10 cellular contexts compared by ENCODE assay signal in the genomic region with DNA sequence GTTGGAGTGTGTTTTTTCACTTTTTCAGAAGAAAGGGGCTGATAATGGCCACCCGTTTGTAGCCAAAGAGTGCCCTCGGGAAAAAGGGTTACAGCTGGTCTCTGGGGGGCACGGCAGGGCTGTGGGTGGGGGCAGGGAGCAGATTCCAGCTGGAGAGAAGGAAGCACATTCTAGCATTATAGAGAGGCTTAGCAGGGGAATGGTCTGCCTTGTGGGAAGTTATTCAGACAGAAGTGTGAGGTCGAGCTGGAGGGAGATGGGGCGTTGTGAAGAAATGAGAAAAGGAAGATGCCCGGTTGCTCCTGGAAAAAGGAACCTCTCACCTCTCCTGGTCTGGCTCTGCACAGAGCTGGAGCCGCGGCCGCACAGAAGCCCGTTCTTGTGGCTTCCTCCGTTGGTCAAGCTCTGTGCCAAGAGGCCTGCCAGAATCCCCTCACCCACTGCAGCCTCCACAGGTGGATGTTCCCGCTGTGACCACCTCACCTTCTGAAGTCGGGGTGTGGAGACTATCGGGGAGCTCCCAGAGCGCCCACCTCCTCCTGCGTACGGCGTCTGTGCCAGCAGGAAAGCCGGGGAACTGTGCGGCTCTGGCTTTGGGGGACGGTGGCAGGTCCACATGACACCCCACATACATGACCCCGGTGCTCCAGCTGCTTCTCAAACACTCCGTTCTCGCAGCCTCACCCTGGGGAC. TPM values are rescaled to one million over a fixed set of nuclear protein-coding genes. Genes with fewer than 3 reads are reported as not detected.
A peak's percentile ranks its signal among the peaks of the same experiment; 100 is the strongest.
DNase-seq lines count a peak whose midpoint lies in the region; ATAC-seq and TF ChIP-seq lines count a peak whose summit lies in the region.
"Had no signal": no experiment of that assay in that cellular context is flagged by ENCODE, and none has a peak within 500 bp of the region (broad histone marks: within the 10 kb centered on the region; RNA-seq: fewer than 3 reads in every experiment).

No MANE protein-coding gene starts in this region.

- intact Hi-C loops in psoas muscle (cut with DNase I), result loop anchor here in 1 of 2 donors (5.0 kb wide), 1 partner anchor 37 kb away; no protein-coding TSS in a partner anchor

- H3K27ac ChIP-seq in SK-N-MC (peak overlapping the region; percentile 61), psoas muscle (peak overlapping the region; percentile 50)

- no peaks in the 10 kb centered on the region for H3K36me3 ChIP-seq in SK-N-MC (ENCODE audit: insufficient read depth, low read length)
- H3K36me3 ChIP-seq in psoas muscle (ENCODE audit: insufficient read depth in 1 of 2, low read depth in 1 of 2), result no peaks in the 10 kb centered on the region

- peak overlapping the region; percentile 16 for H3K9ac ChIP-seq in SK-N-MC (ENCODE audit: insufficient read length)

- WGBS in psoas muscle, 3 donors, result 73 to 80% (median 79%) methylated on average over 24 of the region's 24 CpGs

- H3K9me3 ChIP-seq in SK-N-MC (ENCODE audit: low read depth, low read length) (no peaks in the 10 kb centered on the region), psoas muscle (no peaks in the 10 kb centered on the region)

- H3K4me1 ChIP-seq in psoas muscle, result peaks cover 23% of the 10 kb centered on the region

- ATAC-seq in psoas muscle (peak in 1 of 4 donors; percentile 5), GM21576 (IDR thresholded peaks at IDR 0.05; ENCODE audit: unreplicated experiment) (no peak)

- H3K4me3 ChIP-seq in SK-N-MC (peak overlapping the region; percentile 74), fibroblast of villous mesenchyme (ENCODE audit: low read depth, low read length) (peak overlapping the region; percentile 49), psoas muscle (peak overlapping the region; percentile 41)

- DNase-seq in GM03348 (ENCODE audit: low spot score), result peak; percentile 39
- no peak for DNase-seq in SK-N-MC (ENCODE audit: low read depth, low spot score)
- DNase-seq in fibroblast of villous mesenchyme (ENCODE audit: low read depth), result no peak
- no peak for DNase-seq in psoas muscle
- DNase-seq in activated CD4-positive, alpha-beta T cell treated with anti-CD3 and anti-CD28 coated beads, Interleukin-2, amount 50 U/mL, for 48 hours, result no peak
- no peak for DNase-seq in stimulated activated CD4-positive, alpha-beta T cell treated with anti-CD3 and anti-CD28 coated beads, Interleukin-1b, Interleukin-23, amount 100 ng/mL, for 48 hours
- DNase-seq in stimulated activated CD4-positive, alpha-beta T cell treated with anti-CD3 and anti-CD28 coated beads, Interleukin-2, amount 100 ng/mL, for 48 hours, result no peak
- DNase-seq: DMS153 had no signal

- no peak for TF ChIP-seq CTCF in fibroblast of villous mesenchyme (IDR thresholded peaks at IDR 0.05; ENCODE audit: insufficient read depth, low read depth, low read length)
- TF ChIP-seq CTCF in psoas muscle (IDR thresholded peaks at IDR 0.05), result no peak

- H3K27me3 ChIP-seq in psoas muscle (ENCODE audit: insufficient read depth in 3 of 3, low read length in 2 of 3), result no peaks in the 10 kb centered on the region

RNA-seq across cellular contexts. Expression of a gene that starts 52.4 kb away (rescaled TPM):
- total RNA-seq in fibroblast of villous mesenchyme (not detected in 2 replicates), psoas muscle (1 to 10 TPM in 1 of 4 donors, under 1 TPM in 2, not detected in 1; 0.32 to 1.2 (median 0.46) TPM)
- polyA plus RNA-seq in psoas muscle, result under 1 TPM; 0.09 to 0.63 (median 0.26) TPM
- total RNA-seq: HT-29 had no signal
